8 cellular contexts compared by ENCODE assay signal in genomic region chr1:10507111-10507879, GRCh38. TPM values are rescaled to one million over a fixed set of nuclear protein-coding genes. Genes with fewer than 3 reads are reported as not detected.
DNase-seq lines count a peak whose midpoint lies in the region; ATAC-seq and TF ChIP-seq lines count a peak whose summit lies in the region.

No MANE protein-coding gene starts in this region.

- H3K27me3 Mint-ChIP-seq in T-helper 2 cell treated with Interferon-gamma antibody and Interleukin-4, amounts not matched to agents 5 μg/mL and 100 μg/mL, for 36 hours (ENCODE audit: low read depth): no peaks in the 10 kb centered on the region

- no peak overlapping the region for H3K4me3 ChIP-seq in body of pancreas

- H3K9me3 ChIP-seq in body of pancreas: no peaks in the 10 kb centered on the region

- no peaks in the 10 kb centered on the region for H3K9me3 Mint-ChIP-seq in T-helper 2 cell treated with Interferon-gamma antibody and Interleukin-4, amounts not matched to agents 5 μg/mL and 100 μg/mL, for 36 hours

- WGBS in body of pancreas, 2 donors: 52 to 58% methylated on average over 17 of the region's 17 CpGs

- intact Hi-C loops in body of pancreas (cut with DNase I): loop anchor here (10.0 kb wide), 1 partner anchor 368 kb away; no protein-coding TSS in a partner anchor

- H3K36me3 Mint-ChIP-seq in T-helper 2 cell treated with Interferon-gamma antibody and Interleukin-4, amounts not matched to agents 5 μg/mL and 100 μg/mL, for 36 hours (ENCODE audit: low read depth): peaks cover 15% of the 10 kb centered on the region

- H3K4me1 Mint-ChIP-seq in T-helper 2 cell treated with Interferon-gamma antibody and Interleukin-4, amounts not matched to agents 5 μg/mL and 100 μg/mL, for 36 hours (ENCODE audit: low read depth): peaks cover 40% of the 10 kb centered on the region

- peak overlapping the region; percentile 44 for H3K4me3 Mint-ChIP-seq in T-helper 2 cell treated with Interferon-gamma antibody and Interleukin-4, amounts not matched to agents 5 μg/mL and 100 μg/mL, for 36 hours

- TF ChIP-seq CTCF in body of pancreas (IDR thresholded peaks at IDR 0.05): peak; percentile 57 to 87 (median 78)

- no peaks in the 10 kb centered on the region for H3K27me3 ChIP-seq in body of pancreas

- H3K36me3 ChIP-seq in body of pancreas (replicated peaks in 1 of 2; ENCODE audit: insufficient read depth in 1 of 2, low read depth in 2 of 2): no peaks in the 10 kb centered on the region

- no peak overlapping the region for H3K27ac ChIP-seq in body of pancreas

- ATAC-seq in GM21529 (IDR thresholded peaks at IDR 0.05; ENCODE audit: unreplicated experiment) (peak; percentile 42), body of pancreas (peak; percentile 88), HG02852 (IDR thresholded peaks at IDR 0.05; ENCODE audit: unreplicated experiment) (no peak)

- DNase-seq in Ammon's horn (ENCODE audit: low spot score) (peak; percentile 67), NCI-H2081 (lab: John Stamatoyannopoulos, UW) (peak; percentile 81 to 94), body of pancreas (peak; percentile 64 to 79 (median 74)), inferior parietal cortex (ENCODE audit: extremely low spot score) (peak; percentile 61)
- DNase-seq in T-helper 2 cell treated with Interferon-gamma antibody and Interleukin-4, amounts not matched to agents 5 μg/mL and 100 μg/mL, for 36 hours (ENCODE audit: low spot score): peak; percentile 35
- DNase-seq in stimulated activated CD4-positive, alpha-beta T cell treated with anti-CD3 and anti-CD28 coated beads, Interleukin-15, amount 100 ng/mL, for 24 hours: peak; percentile 53

- peaks cover 27% of the 10 kb centered on the region for H3K4me1 ChIP-seq in body of pancreas

- peak overlapping the region; percentile 62 for H3K27ac Mint-ChIP-seq in T-helper 2 cell treated with Interferon-gamma antibody and Interleukin-4, amounts not matched to agents 5 μg/mL and 100 μg/mL, for 36 hours

- no peak for TF ChIP-seq POLR2A in body of pancreas (IDR thresholded peaks at IDR 0.05)

RNA-seq across cellular contexts. Expression of gene PEX14, which starts 32.5 kb away (rescaled TPM):
- total RNA-seq in body of pancreas: 1 to 10 TPM; 8.6 to 8.8 TPM

RNA-seq across cellular contexts. Expression of gene DFFA, which starts 35.0 kb away (rescaled TPM):
- 10 to 100 TPM; 13.5 TPM for total RNA-seq in body of pancreas

RNA-seq across cellular contexts. Expression of gene CORT, which starts 57.5 kb away (rescaled TPM):
- not detected for total RNA-seq in body of pancreas

Comparison
In these comparisons a context has a peak if more than half of its experiments do, and no peak if none do; other contexts are left out.
1. DNase-seq: peak in every context shown above with its lines; median percentile 88 in NCI-H2081; 74 in body of pancreas; 67 in Ammon's horn; 61 in inferior parietal cortex; 53 in stimulated activated CD4-positive, alpha-beta T cell treated with anti-CD3 and anti-CD28 coated beads, Interleukin-15, amount 100 ng/mL, for 24 hours; 35 in T-helper 2 cell treated with Interferon-gamma antibody and Interleukin-4, amounts not matched to agents 5 μg/mL and 100 μg/mL, for 36 hours.